ENCODE assay signal across 10 cellular contexts in genomic region chr16:89949756-89950155, GRCh38. TPM values are rescaled to one million over a fixed set of nuclear protein-coding genes. Genes with fewer than 3 reads are reported as not detected.
DNase-seq lines count a peak whose midpoint lies in the region; ATAC-seq and TF ChIP-seq lines count a peak whose summit lies in the region.
"Had no signal": no experiment of that assay in that cellular context is flagged by ENCODE, and none has a peak within 500 bp of the region (broad histone marks: within the 10 kb centered on the region; RNA-seq: fewer than 3 reads in every experiment).

No MANE protein-coding gene starts in this region.

- intact Hi-C loops in CD8-positive, alpha-beta T cell (cut with DNase I, micrococcal nuclease): loop anchor here in 1 of 2 experiments (5.0 kb wide), 1 partner anchor 68 kb away; the partner anchor contains the start of gene DBNDD1

- ATAC-seq in CD8-positive, alpha-beta T cell: no peak
- ATAC-seq in effector memory CD8-positive, alpha-beta T cell (replicated peaks): no peak
- no peak for ATAC-seq in GM21723 (IDR thresholded peaks at IDR 0.05; ENCODE audit: unreplicated experiment)
- no peak for ATAC-seq in HG03469 (IDR thresholded peaks at IDR 0.05; ENCODE audit: unreplicated experiment)
- no peak for ATAC-seq in HG03039 (IDR thresholded peaks at IDR 0.05; ENCODE audit: unreplicated experiment)
- no peak for ATAC-seq in GM21526 (IDR thresholded peaks at IDR 0.05; ENCODE audit: low FRiP score, unreplicated experiment)

- CTCF ChIA-PET in CD8-positive, alpha-beta T cell (lab: Charles Lee): interaction anchor here (1.1 kb wide), 1 partner anchor 13 kb away, joined by 3 read pairs; no protein-coding TSS in a partner anchor

- H3K9me3 Mint-ChIP-seq in CD8-positive, alpha-beta T cell: no peaks in the 10 kb centered on the region
- no peaks in the 10 kb centered on the region for H3K9me3 Mint-ChIP-seq in effector memory CD8-positive, alpha-beta T cell

- H3K4me3 Mint-ChIP-seq in CD8-positive, alpha-beta T cell: peak overlapping the region; percentile 81
- peak overlapping the region; percentile 84 to 85 for H3K4me3 Mint-ChIP-seq in effector memory CD8-positive, alpha-beta T cell

- peak overlapping the region; percentile 50 for H3K4me3 ChIP-seq in CD8-positive, alpha-beta T cell (ENCODE audit: low read depth, low read length)
- H3K4me3 ChIP-seq in MG63: peak overlapping the region; percentile 84
- H3K4me3 ChIP-seq in neutrophil (ENCODE audit: low read depth in 1 of 2, low read length in 1 of 2): peak overlapping the region; percentile 60 to 83

- H3K27ac ChIP-seq in CD8-positive, alpha-beta T cell (ENCODE audit: low read depth, low read length): no peak overlapping the region
- H3K27ac ChIP-seq in neutrophil: peak overlapping the region; percentile 72
- H3K27ac ChIP-seq: parathyroid adenoma had no signal

- no peaks in the 10 kb centered on the region for H3K36me3 ChIP-seq in CD8-positive, alpha-beta T cell (ENCODE audit: insufficient read depth, low read length)
- H3K36me3 ChIP-seq in MG63: peaks cover 36% of the 10 kb centered on the region
- peaks cover 7% of the 10 kb centered on the region for H3K36me3 ChIP-seq in neutrophil

- H3K27ac Mint-ChIP-seq in CD8-positive, alpha-beta T cell: no peak overlapping the region
- H3K27ac Mint-ChIP-seq in effector memory CD8-positive, alpha-beta T cell: peak overlapping the region; percentile 67 to 79

- H3K27me3 Mint-ChIP-seq in CD8-positive, alpha-beta T cell (ENCODE audit: low read depth): peaks cover 14% of the 10 kb centered on the region
- H3K27me3 Mint-ChIP-seq in effector memory CD8-positive, alpha-beta T cell: peaks cover 13 to 28% of the 10 kb centered on the region in 2 donors

- POLR2A ChIA-PET in CD8-positive, alpha-beta T cell (lab: Charles Lee): interaction anchor here (1.4 kb wide), 1 partner anchor 22 kb away, joined by 5 read pairs; no protein-coding TSS in a partner anchor

- no peaks in the 10 kb centered on the region for H3K27me3 ChIP-seq in CD8-positive, alpha-beta T cell (ENCODE audit: insufficient read depth, low read length)
- no peaks in the 10 kb centered on the region for H3K27me3 ChIP-seq in MG63
- H3K27me3 ChIP-seq in neutrophil: peaks cover 37% of the 10 kb centered on the region

- H3K4me1 ChIP-seq in CD8-positive, alpha-beta T cell (ENCODE audit: insufficient read depth, low read length): peaks cover 14% of the 10 kb centered on the region
- peaks cover 16 to 43% of the 10 kb centered on the region in 2 experiments for H3K4me1 ChIP-seq in neutrophil (ENCODE audit: control insufficient read depth in 1 of 2, insufficient read depth in 1 of 2, low read depth in 1 of 2, low read length in 1 of 2)
- H3K4me1 ChIP-seq: parathyroid adenoma had no signal

- peaks cover 7% of the 10 kb centered on the region for H3K36me3 Mint-ChIP-seq in CD8-positive, alpha-beta T cell
- peaks cover 8% of the 10 kb centered on the region for H3K36me3 Mint-ChIP-seq in effector memory CD8-positive, alpha-beta T cell (ENCODE audit: insufficient read depth)

- no peak for DNase-seq in CD8-positive, alpha-beta T cell
- no peak for DNase-seq in MG63
- DNase-seq in effector memory CD8-positive, alpha-beta T cell: no peak
- DNase-seq: central memory CD4-positive, alpha-beta T cell had no signal

- no peak for TF ChIP-seq CTCF in CD8-positive, alpha-beta T cell (IDR thresholded peaks at IDR 0.05)
- TF ChIP-seq CTCF in neutrophil (IDR thresholded peaks at IDR 0.05): no peak

- no peaks in the 10 kb centered on the region for H3K9me3 ChIP-seq in CD8-positive, alpha-beta T cell (ENCODE audit: low read length)
- H3K9me3 ChIP-seq in MG63 (no peaks in the 10 kb centered on the region), neutrophil (no peaks in the 10 kb centered on the region)

- H3K4me1 Mint-ChIP-seq in CD8-positive, alpha-beta T cell (ENCODE audit: low read depth): peaks cover 9% of the 10 kb centered on the region
- peaks cover 6 to 18% of the 10 kb centered on the region in 2 donors for H3K4me1 Mint-ChIP-seq in effector memory CD8-positive, alpha-beta T cell (ENCODE audit: low read depth in 2 of 2)

RNA-seq across cellular contexts. Expression of gene DEF8, which starts 1.2 kb away (rescaled TPM):
- 10 to 100 TPM; 27.1 to 30.0 TPM for total RNA-seq in CD8-positive, alpha-beta T cell
- total RNA-seq in MG63 (2014; rRNA removed; shearing (Covaris generic); ENCODE audit: low replicate concordance): 357 and 571 TPM in 2 replicates

RNA-seq across cellular contexts. Expression of gene TUBB3, which starts 26.6 kb away (rescaled TPM):
- total RNA-seq in CD8-positive, alpha-beta T cell: under 1 TPM; 0.62 to 0.86 TPM
- 803 and 1,289 TPM in 2 replicates for total RNA-seq in MG63 (2014; rRNA removed; shearing (Covaris generic); ENCODE audit: low replicate concordance)

RNA-seq across cellular contexts. Expression of gene MC1R, which starts 31.1 kb away (rescaled TPM):
- total RNA-seq in CD8-positive, alpha-beta T cell: 1 to 10 TPM; 5.4 to 6.4 TPM
- 12.1 and 21.1 TPM in 2 replicates for total RNA-seq in MG63 (2014; rRNA removed; shearing (Covaris generic); ENCODE audit: low replicate concordance)

Comparison
In these comparisons a context has a peak if more than half of its experiments do, and no peak if none do; other contexts are left out.
1. RNA of gene DEF8, which starts 1.2 kb away (total RNA-seq): 357 to 571 TPM in MG63; 27.1 to 30.0 TPM in CD8-positive, alpha-beta T cell; every median in the first group is over 10 times any median in the second.
2. RNA of gene TUBB3, which starts 26.6 kb away (total RNA-seq): 803 to 1,289 TPM in MG63; 0.62 to 0.86 TPM in CD8-positive, alpha-beta T cell; every median in the first group is over 100 times any median in the second.
3. Peak in every context shown above with its lines, with median percentiles within 50 percentile points of each other: H3K4me3 ChIP-seq.